In genomic region chr12:26112703-26113147, GRCh38 we compare ENCODE assay signal across 11 cellular contexts. TPM values are rescaled to one million over a fixed set of nuclear protein-coding genes. Genes with fewer than 3 reads are reported as not detected.
A peak's percentile ranks its signal among the peaks of the same experiment; 100 is the strongest.
DNase-seq lines count a peak whose midpoint lies in the region; ATAC-seq and TF ChIP-seq lines count a peak whose summit lies in the region.
"Had no signal": no experiment of that assay in that cellular context is flagged by ENCODE, and none has a peak within 500 bp of the region (broad histone marks: within the 10 kb centered on the region; RNA-seq: fewer than 3 reads in every experiment).

No MANE protein-coding gene starts in this region.

- H3K27ac ChIP-seq in KMS-11, result peak overlapping the region; percentile 86; the same call in 1 of the 2 replicates
- H3K27ac ChIP-seq in sigmoid colon, result peak overlapping the region; percentile 91 to 95 (median 92)

- peak overlapping the region; percentile 86 for H3K4me2 ChIP-seq in KMS-11

- TF ChIP-seq POLR2A in sigmoid colon (IDR thresholded peaks at IDR 0.05), result no peak

- TF ChIP-seq CTCF in KMS-11 (conservative IDR thresholded peaks at IDR 0.05; ENCODE audit: low read depth, low read length), result no peak
- no peak for TF ChIP-seq CTCF in sigmoid colon (IDR thresholded peaks at IDR 0.05)

- no peak overlapping the region; the same call in 1 of the 2 replicates for H2AFZ ChIP-seq in KMS-11 (ENCODE audit: low read depth)

- H3K4me3 ChIP-seq in KMS-11 (IDR thresholded peaks at IDR 0.05; ENCODE audit: insufficient read depth, low read depth, low read length), result no peak overlapping the region
- no peak overlapping the region for H3K4me3 ChIP-seq in sigmoid colon

- no peak overlapping the region for H3K9ac ChIP-seq in KMS-11

- intact Hi-C loops in sigmoid colon (cut with DNase I), result loop anchor here (5.0 kb wide), 3 partner anchors 150 to 720 kb away; partner anchors contain the start of gene ITPR2

- DNase-seq in DMS153 treated with DMSO at 0.1 percent for 48 hours (lab: John Stamatoyannopoulos, UW; ENCODE audit: unreplicated experiment) (peak; percentile 16), DMS153 (lab: John Stamatoyannopoulos, UW) (no peak), cerebellar cortex (ENCODE audit: low spot score) (peak; percentile 43), sigmoid colon (no peak), germinal center (ENCODE audit: low spot score) (no peak)
- DNase-seq: 8988T; activated CD4-positive, alpha-beta T cell treated with anti-CD3 and anti-CD28 coated beads, Interleukin-2, amount 50 U/mL, for 48 hours; stimulated activated naive CD4-positive, alpha-beta T cell treated with Interleukin-2 at 50 U/mL for 16 hours had no signal

- no peak for TF ChIP-seq EP300 in sigmoid colon (IDR thresholded peaks at IDR 0.05)

- no peaks in the 10 kb centered on the region for H3K9me3 ChIP-seq in sigmoid colon

- H3K79me2 ChIP-seq in KMS-11 (ENCODE audit: insufficient read depth, low read depth), result no peaks in the 10 kb centered on the region

- H3K36me3 ChIP-seq in KMS-11 (ENCODE audit: insufficient read depth) (no peaks in the 10 kb centered on the region), sigmoid colon (no peaks in the 10 kb centered on the region)

- H4K20me1 ChIP-seq in KMS-11 (ENCODE audit: insufficient read depth), result no peaks in the 10 kb centered on the region

- 39 to 76% methylated on average over 8 of the region's 8 CpGs for WGBS in sigmoid colon, 2 donors

- H3K4me1 ChIP-seq in KMS-11 (ENCODE audit: low read depth, poor library complexity, severe bottlenecking) (peaks cover 48% of the 10 kb centered on the region), sigmoid colon (peaks cover 0 to 21% (median 18%) of the 10 kb centered on the region in 4 donors)

- ATAC-seq in SK-N-SH treated with all-trans-retinoic acid at 6 μM for 48 hours (no peak), HG03280 (IDR thresholded peaks at IDR 0.05; ENCODE audit: unreplicated experiment) (no peak)

- H3K27me3 ChIP-seq in KMS-11 (ENCODE audit: insufficient read depth, low read depth) (no peaks in the 10 kb centered on the region), sigmoid colon (no peaks in the 10 kb centered on the region)

TF ChIP-seq in SK-N-SH treated with all-trans-retinoic acid at 6 μM for 48 hours, 23 proteins besides CTCF, POLR2A, EP300 and RAD21:
- TF ChIP-seq GLIS3 (CRISPR knock-in tag; IDR thresholded peaks at IDR 0.05) (no peak), ZFP3 (CRISPR knock-in tag; IDR thresholded peaks at IDR 0.05) (no peak), ZNF70 (CRISPR knock-in tag; IDR thresholded peaks at IDR 0.05) (no peak), OSR1 (CRISPR knock-in tag; IDR thresholded peaks at IDR 0.05) (no peak), PPARA (CRISPR knock-in tag; IDR thresholded peaks at IDR 0.05; ENCODE audit: borderline replicate concordance) (no peak)
- TF ChIP-seq, protein P1, sequence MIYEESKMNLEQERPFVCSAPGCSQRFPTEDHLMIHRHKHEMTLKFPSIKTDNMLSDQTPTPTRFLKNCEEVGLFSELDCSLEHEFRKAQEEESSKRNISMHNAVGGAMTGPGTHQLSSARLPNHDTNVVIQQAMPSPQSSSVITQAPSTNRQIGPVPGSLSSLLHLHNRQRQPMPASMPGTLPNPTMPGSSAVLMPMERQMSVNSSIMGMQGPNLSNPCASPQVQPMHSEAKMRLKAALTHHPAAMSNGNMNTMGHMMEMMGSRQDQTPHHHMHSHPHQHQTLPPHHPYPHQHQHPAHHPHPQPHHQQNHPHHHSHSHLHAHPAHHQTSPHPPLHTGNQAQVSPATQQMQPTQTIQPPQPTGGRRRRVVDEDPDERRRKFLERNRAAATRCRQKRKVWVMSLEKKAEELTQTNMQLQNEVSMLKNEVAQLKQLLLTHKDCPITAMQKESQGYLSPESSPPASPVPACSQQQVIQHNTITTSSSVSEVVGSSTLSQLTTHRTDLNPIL (CRISPR knock-in tag; IDR thresholded peaks at IDR 0.05; ENCODE audit: low read depth), result no peak

RNA-seq across cellular contexts. Expression of gene BHLHE41, which starts 12.1 kb away (rescaled TPM):
- total RNA-seq in sigmoid colon, result 1 to 10 TPM; 3.9 to 6.4 (median 6.0) TPM
- polyA plus RNA-seq in sigmoid colon, result 10 to 100 TPM in 1 of 3 donors, 1 to 10 TPM in 2; 4.8 to 12.6 (median 6.2) TPM

Comparison
In these comparisons a context has a peak if more than half of its experiments do, and no peak if none do; other contexts are left out.
1. DNase-seq: peak in DMS153 treated with DMSO at 0.1 percent for 48 hours (single experiment) and cerebellar cortex (single experiment); none in DMS153 (single experiment), sigmoid colon (single experiment) and germinal center (single experiment).